In the genomic region with DNA sequence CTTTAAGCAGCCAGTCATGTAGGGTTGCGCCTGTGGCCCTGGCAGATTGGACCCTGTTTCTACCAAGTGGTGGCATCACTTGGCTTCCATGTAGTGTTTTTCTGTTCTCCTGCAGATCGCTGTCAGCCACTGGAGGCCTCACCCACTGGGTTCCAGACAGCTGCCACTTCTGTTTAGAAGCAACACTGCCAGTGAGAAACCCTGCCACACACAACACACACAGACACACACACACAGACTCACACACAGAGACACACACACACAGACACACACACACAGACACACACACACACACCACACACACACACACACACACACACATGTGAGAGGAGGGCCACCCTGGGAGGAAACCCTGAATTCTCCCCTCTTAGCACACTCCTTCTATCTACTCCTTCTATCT, we compare ENCODE assay signal across 1 cellular context.
TF ChIP-seq lines count a peak whose summit lies in the region.

No MANE protein-coding gene starts in this region.

TF ChIP-seq in GM23338, 12 proteins besides CTCF, POLR2A, EP300 and RAD21 (continued from another document):
- TF ChIP-seq REST (IDR thresholded peaks at IDR 0.05; ENCODE audit: unreplicated experiment) (no peak), ZNF114 (CRISPR knock-in tag; IDR thresholded peaks at IDR 0.05) (no peak), NANOG (IDR thresholded peaks at IDR 0.05; ENCODE audit: borderline replicate concordance) (no peak), POLR2AphosphoS5 (IDR thresholded peaks at IDR 0.05; ENCODE audit: low read depth) (no peak), JUNB (IDR thresholded peaks at IDR 0.05; ENCODE audit: unreplicated experiment) (no peak), EZH2phosphoT487 (IDR thresholded peaks at IDR 0.05; ENCODE audit: unreplicated experiment) (no peak), EZH2 (IDR thresholded peaks at IDR 0.05; ENCODE audit: low read depth, unreplicated experiment) (no peak)
- TF ChIP-seq, protein P1, sequence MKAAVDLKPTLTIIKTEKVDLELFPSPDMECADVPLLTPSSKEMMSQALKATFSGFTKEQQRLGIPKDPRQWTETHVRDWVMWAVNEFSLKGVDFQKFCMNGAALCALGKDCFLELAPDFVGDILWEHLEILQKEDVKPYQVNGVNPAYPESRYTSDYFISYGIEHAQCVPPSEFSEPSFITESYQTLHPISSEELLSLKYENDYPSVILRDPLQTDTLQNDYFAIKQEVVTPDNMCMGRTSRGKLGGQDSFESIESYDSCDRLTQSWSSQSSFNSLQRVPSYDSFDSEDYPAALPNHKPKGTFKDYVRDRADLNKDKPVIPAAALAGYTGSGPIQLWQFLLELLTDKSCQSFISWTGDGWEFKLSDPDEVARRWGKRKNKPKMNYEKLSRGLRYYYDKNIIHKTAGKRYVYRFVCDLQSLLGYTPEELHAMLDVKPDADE (IDR thresholded peaks at IDR 0.05): no peak
- TF ChIP-seq, protein P2, sequence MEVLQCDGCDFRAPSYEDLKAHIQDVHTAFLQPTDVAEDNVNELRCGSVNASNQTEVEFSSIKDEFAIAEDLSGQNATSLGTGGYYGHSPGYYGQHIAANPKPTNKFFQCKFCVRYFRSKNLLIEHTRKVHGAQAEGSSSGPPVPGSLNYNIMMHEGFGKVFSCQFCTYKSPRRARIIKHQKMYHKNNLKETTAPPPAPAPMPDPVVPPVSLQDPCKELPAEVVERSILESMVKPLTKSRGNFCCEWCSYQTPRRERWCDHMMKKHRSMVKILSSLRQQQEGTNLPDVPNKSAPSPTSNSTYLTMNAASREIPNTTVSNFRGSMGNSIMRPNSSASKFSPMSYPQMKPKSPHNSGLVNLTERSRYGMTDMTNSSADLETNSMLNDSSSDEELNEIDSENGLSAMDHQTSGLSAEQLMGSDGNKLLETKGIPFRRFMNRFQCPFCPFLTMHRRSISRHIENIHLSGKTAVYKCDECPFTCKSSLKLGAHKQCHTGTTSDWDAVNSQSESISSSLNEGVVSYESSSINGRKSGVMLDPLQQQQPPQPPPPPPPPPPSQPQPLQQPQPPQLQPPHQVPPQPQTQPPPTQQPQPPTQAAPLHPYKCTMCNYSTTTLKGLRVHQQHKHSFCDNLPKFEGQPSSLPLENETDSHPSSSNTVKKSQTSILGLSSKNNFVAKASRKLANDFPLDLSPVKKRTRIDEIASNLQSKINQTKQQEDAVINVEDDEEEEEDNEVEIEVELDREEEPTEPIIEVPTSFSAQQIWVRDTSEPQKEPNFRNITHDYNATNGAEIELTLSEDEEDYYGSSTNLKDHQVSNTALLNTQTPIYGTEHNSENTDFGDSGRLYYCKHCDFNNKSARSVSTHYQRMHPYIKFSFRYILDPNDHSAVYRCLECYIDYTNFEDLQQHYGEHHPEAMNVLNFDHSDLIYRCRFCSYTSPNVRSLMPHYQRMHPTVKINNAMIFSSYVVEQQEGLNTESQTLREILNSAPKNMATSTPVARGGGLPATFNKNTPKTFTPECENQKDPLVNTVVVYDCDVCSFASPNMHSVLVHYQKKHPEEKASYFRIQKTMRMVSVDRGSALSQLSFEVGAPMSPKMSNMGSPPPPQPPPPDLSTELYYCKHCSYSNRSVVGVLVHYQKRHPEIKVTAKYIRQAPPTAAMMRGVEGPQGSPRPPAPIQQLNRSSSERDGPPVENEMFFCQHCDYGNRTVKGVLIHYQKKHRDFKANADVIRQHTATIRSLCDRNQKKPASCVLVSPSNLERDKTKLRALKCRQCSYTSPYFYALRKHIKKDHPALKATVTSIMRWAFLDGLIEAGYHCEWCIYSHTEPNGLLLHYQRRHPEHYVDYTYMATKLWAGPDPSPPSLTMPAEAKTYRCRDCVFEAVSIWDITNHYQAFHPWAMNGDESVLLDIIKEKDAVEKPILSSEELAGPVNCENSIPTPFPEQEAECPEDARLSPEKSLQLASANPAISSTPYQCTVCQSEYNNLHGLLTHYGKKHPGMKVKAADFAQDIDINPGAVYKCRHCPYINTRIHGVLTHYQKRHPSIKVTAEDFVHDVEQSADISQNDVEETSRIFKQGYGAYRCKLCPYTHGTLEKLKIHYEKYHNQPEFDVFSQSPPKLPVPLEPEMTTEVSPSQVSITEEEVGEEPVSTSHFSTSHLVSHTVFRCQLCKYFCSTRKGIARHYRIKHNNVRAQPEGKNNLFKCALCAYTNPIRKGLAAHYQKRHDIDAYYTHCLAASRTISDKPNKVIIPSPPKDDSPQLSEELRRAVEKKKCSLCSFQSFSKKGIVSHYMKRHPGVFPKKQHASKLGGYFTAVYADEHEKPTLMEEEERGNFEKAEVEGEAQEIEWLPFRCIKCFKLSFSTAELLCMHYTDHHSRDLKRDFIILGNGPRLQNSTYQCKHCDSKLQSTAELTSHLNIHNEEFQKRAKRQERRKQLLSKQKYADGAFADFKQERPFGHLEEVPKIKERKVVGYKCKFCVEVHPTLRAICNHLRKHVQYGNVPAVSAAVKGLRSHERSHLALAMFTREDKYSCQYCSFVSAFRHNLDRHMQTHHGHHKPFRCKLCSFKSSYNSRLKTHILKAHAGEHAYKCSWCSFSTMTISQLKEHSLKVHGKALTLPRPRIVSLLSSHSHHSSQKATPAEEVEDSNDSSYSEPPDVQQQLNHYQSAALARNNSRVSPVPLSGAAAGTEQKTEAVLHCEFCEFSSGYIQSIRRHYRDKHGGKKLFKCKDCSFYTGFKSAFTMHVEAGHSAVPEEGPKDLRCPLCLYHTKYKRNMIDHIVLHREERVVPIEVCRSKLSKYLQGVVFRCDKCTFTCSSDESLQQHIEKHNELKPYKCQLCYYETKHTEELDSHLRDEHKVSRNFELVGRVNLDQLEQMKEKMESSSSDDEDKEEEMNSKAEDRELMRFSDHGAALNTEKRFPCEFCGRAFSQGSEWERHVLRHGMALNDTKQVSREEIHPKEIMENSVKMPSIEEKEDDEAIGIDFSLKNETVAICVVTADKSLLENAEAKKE (CRISPR knock-in tag; IDR thresholded peaks at IDR 0.05): no peak
